ENCODE assay signal across 14 cellular contexts in genomic region chr13:86085890-86086289, GRCh38.
DNase-seq lines count a peak whose midpoint lies in the region; ATAC-seq, FAIRE-seq and TF ChIP-seq lines count a peak whose summit lies in the region.
"Had no signal": no experiment of that assay in that cellular context is flagged by ENCODE, and none has a peak within 500 bp of the region (broad histone marks: within the 10 kb centered on the region; RNA-seq: fewer than 3 reads in every experiment).

No MANE protein-coding gene starts in this region.

- H3K27ac ChIP-seq in RWPE2 (ENCODE audit: poor library complexity, severe bottlenecking) (no peak overlapping the region), neural cell (ENCODE audit: low read length) (no peak overlapping the region)
- H3K27ac ChIP-seq: epithelial cell of prostate had no signal

- DNase-seq in NCI-H1436 (lab: John Stamatoyannopoulos, UW) (peak; percentile 1), NCI-H1436 treated with DMSO at 0.1 percent for 48 hours (lab: John Stamatoyannopoulos, UW) (no peak), RWPE2 (ENCODE audit: low spot score) (no peak), GM19239 (ENCODE audit: insufficient read length, low spot score) (no peak)
- DNase-seq in stimulated activated naive CD4-positive, alpha-beta T cell (lab: John Stamatoyannopoulos, UW): no peak
- DNase-seq: activated CD4-positive, CD25-positive, alpha-beta regulatory T cell; Calu3; mucosa of descending colon; NCI-H524 treated with DMSO at 0.1 percent for 48 hours; posterior cingulate gyrus had no signal

- H2AFZ ChIP-seq in neural cell (ENCODE audit: low read depth, low read length): no peak overlapping the region

- H4K20me1 ChIP-seq in neural cell (ENCODE audit: insufficient read depth): no peaks in the 10 kb centered on the region

- TF ChIP-seq RAD21 in Ishikawa (IDR thresholded peaks at IDR 0.05; ENCODE audit: low read depth) (peak; percentile 52), neural cell (conservative IDR thresholded peaks at IDR 0.05) (peak; percentile 84)

- no peaks in the 10 kb centered on the region for H3K9me3 ChIP-seq in RWPE2 (ENCODE audit: severe bottlenecking)
- no peaks in the 10 kb centered on the region for H3K9me3 ChIP-seq in neural cell (ENCODE audit: low read length)

- no peaks in the 10 kb centered on the region for H3K79me2 ChIP-seq in neural cell (replicated peaks; ENCODE audit: insufficient read depth, low read length)

- ATAC-seq in RWPE2 (ENCODE audit: low read depth) (no peak), HG03196 (IDR thresholded peaks at IDR 0.05; ENCODE audit: unreplicated experiment) (no peak)
- ATAC-seq: mucosa of descending colon had no signal

- no peaks in the 10 kb centered on the region for H3K9me2 ChIP-seq in neural cell (ENCODE audit: insufficient read depth, low read length)

- H3K4me3 ChIP-seq in RWPE2 (ENCODE audit: severe bottlenecking) (no peak overlapping the region), neural cell (ENCODE audit: low read length) (no peak overlapping the region)
- H3K4me3 ChIP-seq: mucosa of descending colon had no signal

- H3K36me3 ChIP-seq in RWPE2 (ENCODE audit: low read depth) (no peaks in the 10 kb centered on the region), neural cell (ENCODE audit: insufficient read depth, low read length) (no peaks in the 10 kb centered on the region)

- no peaks in the 10 kb centered on the region for H3F3A ChIP-seq in neural cell (ENCODE audit: insufficient read depth, low read length, poor library complexity, severe bottlenecking)

- H3K27me3 ChIP-seq in RWPE2 (ENCODE audit: insufficient read depth, poor library complexity, severe bottlenecking): no peaks in the 10 kb centered on the region
- H3K27me3 ChIP-seq in neural cell (ENCODE audit: insufficient read depth, low read depth, low read length): no peaks in the 10 kb centered on the region

- H3K4me2 ChIP-seq in neural cell (ENCODE audit: low read length): no peak overlapping the region

- no peak for TF ChIP-seq EP300 in Ishikawa (IDR thresholded peaks at IDR 0.05; ENCODE audit: borderline replicate concordance)
- no peak for TF ChIP-seq EP300 in neural cell (conservative IDR thresholded peaks at IDR 0.05; ENCODE audit: poor library complexity, severe bottlenecking)

- TF ChIP-seq CTCF in RWPE2 (IDR thresholded peaks at IDR 0.05; ENCODE audit: poor library complexity, severe bottlenecking): peak; percentile 32
- peak; percentile 72 for TF ChIP-seq CTCF in neural cell (IDR thresholded peaks at IDR 0.05; ENCODE audit: poor library complexity, severe bottlenecking)

- FAIRE-seq in GM19239 (lab: Jason Lieb, UNC): no peak

- no peaks in the 10 kb centered on the region for H3K4me1 ChIP-seq in RWPE2 (ENCODE audit: insufficient read depth, poor library complexity, severe bottlenecking)

- no peak overlapping the region for H3K9ac ChIP-seq in neural cell (ENCODE audit: low read length)

TF ChIP-seq in Ishikawa, 13 proteins besides CTCF, POLR2A, EP300 and RAD21:
- TF ChIP-seq TAF1 (IDR thresholded peaks at IDR 0.05; ENCODE audit: low read depth): no peak
- no peak for TF ChIP-seq TEAD4 (IDR thresholded peaks at IDR 0.05)
- TF ChIP-seq NFIC (IDR thresholded peaks at IDR 0.05): no peak
- no peak for TF ChIP-seq USF1 (IDR thresholded peaks at IDR 0.05)
- no peak for TF ChIP-seq FOXM1 (IDR thresholded peaks at IDR 0.05; ENCODE audit: borderline replicate concordance, low read depth)
- no peak for TF ChIP-seq MAX (IDR thresholded peaks at IDR 0.05)
- TF ChIP-seq EGR1 (IDR thresholded peaks at IDR 0.05): no peak
- no peak for TF ChIP-seq REST (IDR thresholded peaks at IDR 0.05; ENCODE audit: low read depth)
- TF ChIP-seq YY1 (IDR thresholded peaks at IDR 0.05; ENCODE audit: low read depth): no peak
- no peak for TF ChIP-seq TCF12 (IDR thresholded peaks at IDR 0.05; ENCODE audit: low read depth)
- no peak for TF ChIP-seq CREB1 (IDR thresholded peaks at IDR 0.05; ENCODE audit: low read depth)
- TF ChIP-seq ZBTB7A (IDR thresholded peaks at IDR 0.05; ENCODE audit: low read depth): no peak
TF ChIP-seq in Ishikawa: peak in this region for 0.

TF ChIP-seq in neural cell, 6 proteins besides CTCF, POLR2A, EP300 and RAD21:
- TF ChIP-seq MXI1 (conservative IDR thresholded peaks at IDR 0.05; ENCODE audit: poor library complexity, severe bottlenecking) (no peak), SMC3 (conservative IDR thresholded peaks at IDR 0.05; ENCODE audit: poor library complexity) (peak; percentile 81), POLR2AphosphoS5 (IDR thresholded peaks at IDR 0.05) (no peak), EZH2 (IDR thresholded peaks at IDR 0.05; ENCODE audit: borderline replicate concordance, insufficient read depth, low read length, poor library complexity, severe bottlenecking) (no peak)
